In genomic region chr9:93108301-93109041, GRCh38 we compare ENCODE assay signal across 9 cellular contexts. TPM values are rescaled to one million over a fixed set of nuclear protein-coding genes. Genes with fewer than 3 reads are reported as not detected.
DNase-seq lines count a peak whose midpoint lies in the region; ATAC-seq and TF ChIP-seq lines count a peak whose summit lies in the region.
"Had no signal": no experiment of that assay in that cellular context is flagged by ENCODE, and none has a peak within 500 bp of the region (broad histone marks: within the 10 kb centered on the region; RNA-seq: fewer than 3 reads in every experiment).

No MANE protein-coding gene starts in this region.

- TF ChIP-seq CTCF in GM20000 (IDR thresholded peaks at IDR 0.05; ENCODE audit: extremely low read depth, missing control alignments) (peak; percentile 7), WTC11 (IDR thresholded peaks at IDR 0.05) (no peak), coronary artery (IDR thresholded peaks at IDR 0.05) (no peak), breast epithelium (IDR thresholded peaks at IDR 0.05) (no peak)

- CTCF ChIA-PET in WTC11 (lab: Charles Lee): interaction anchor here (0.5 to 3.3 kb wide), 39 partner anchors 10 to 356 kb away, joined by 3 to 18 read pairs (median 4); partner anchors contain the start of genes CARD19 and NINJ1

- intact Hi-C loops in breast epithelium (cut with DNase I; ENCODE audit: low total_unique reads): no loop called here

- no peaks in the 10 kb centered on the region for H3K9me3 ChIP-seq in breast epithelium

- peaks cover 2% of the 10 kb centered on the region; the same call in 1 of the 2 replicates for H3K9me3 Mint-ChIP-seq in WTC11

- no peak overlapping the region for H3K27ac Mint-ChIP-seq in WTC11

- no peak overlapping the region for H3K4me3 Mint-ChIP-seq in WTC11

- DNase-seq in GM20000 (ENCODE audit: low spot score) (no peak), WTC11 (ENCODE audit: low spot score) (no peak), coronary artery (ENCODE audit: low spot score) (peak; percentile 58), breast epithelium (ENCODE audit: low spot score in 2 of 2) (no peak), NCI-H2196 (lab: John Stamatoyannopoulos, UW; ENCODE audit: unreplicated experiment) (no peak), NCI-H2171 treated with DMSO at 0.1 percent for 48 hours (lab: John Stamatoyannopoulos, UW) (no peak)
- DNase-seq in stimulated activated CD4-positive, alpha-beta T cell treated with anti-CD3 and anti-CD28 coated beads, Interleukin-15, amount 100 ng/mL, for 24 hours: peak; percentile 72

- no peaks in the 10 kb centered on the region for H3K27me3 Mint-ChIP-seq in WTC11 (ENCODE audit: low read depth)

- 0 out of 2 replicates have a peak, but pooled peaks have one; percentile 10 for ATAC-seq in WTC11
- no peak for ATAC-seq in HG02623 (IDR thresholded peaks at IDR 0.05; ENCODE audit: unreplicated experiment)

- 0 out of 2 replicates have a peak, but pooled peaks cover 1% of the 10 kb centered on the region for H3K36me3 Mint-ChIP-seq in WTC11

- H3K4me1 Mint-ChIP-seq in WTC11: peaks cover 7% of the 10 kb centered on the region; the same call in 1 of the 2 replicates

- no peak for TF ChIP-seq POLR2A in breast epithelium (IDR thresholded peaks at IDR 0.05)

- H3K4me1 ChIP-seq in breast epithelium: no peaks in the 10 kb centered on the region

- no peaks in the 10 kb centered on the region for H3K27me3 ChIP-seq in breast epithelium

- H3K4me3 ChIP-seq in coronary artery (no peak overlapping the region), breast epithelium (no peak overlapping the region)

- H3K36me3 ChIP-seq in breast epithelium: no peaks in the 10 kb centered on the region

- POLR2A ChIA-PET in WTC11 (lab: Charles Lee): interaction anchor here (1.2 kb wide), 1 partner anchor 26 kb away, joined by 4 read pairs; the partner anchor contains the start of gene NINJ1

- H3K27ac ChIP-seq in coronary artery (no peak overlapping the region), breast epithelium (no peak overlapping the region)

TF ChIP-seq in WTC11, 78 proteins besides CTCF, POLR2A, EP300 and RAD21:
- TF ChIP-seq GRHL2 (CRISPR knock-in tag; IDR thresholded peaks at IDR 0.05; ENCODE audit: insufficient replicate concordance, severe bottlenecking) (no peak), CDX4 (CRISPR knock-in tag; IDR thresholded peaks at IDR 0.05; ENCODE audit: borderline replicate concordance) (no peak), RORB (CRISPR knock-in tag; IDR thresholded peaks at IDR 0.05) (no peak), PRRX2 (CRISPR knock-in tag; IDR thresholded peaks at IDR 0.05) (no peak), SMAD4 (CRISPR knock-in tag; IDR thresholded peaks at IDR 0.05) (no peak), FOXJ3 (CRISPR knock-in tag; IDR thresholded peaks at IDR 0.05; ENCODE audit: borderline replicate concordance) (no peak), ZNF317 (CRISPR knock-in tag; IDR thresholded peaks at IDR 0.05; ENCODE audit: borderline replicate concordance, low read depth) (no peak), TP53 (CRISPR knock-in tag; IDR thresholded peaks at IDR 0.05) (no peak)
- TF ChIP-seq, protein P1, sequence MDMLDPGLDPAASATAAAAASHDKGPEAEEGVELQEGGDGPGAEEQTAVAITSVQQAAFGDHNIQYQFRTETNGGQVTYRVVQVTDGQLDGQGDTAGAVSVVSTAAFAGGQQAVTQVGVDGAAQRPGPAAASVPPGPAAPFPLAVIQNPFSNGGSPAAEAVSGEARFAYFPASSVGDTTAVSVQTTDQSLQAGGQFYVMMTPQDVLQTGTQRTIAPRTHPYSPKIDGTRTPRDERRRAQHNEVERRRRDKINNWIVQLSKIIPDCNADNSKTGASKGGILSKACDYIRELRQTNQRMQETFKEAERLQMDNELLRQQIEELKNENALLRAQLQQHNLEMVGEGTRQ (CRISPR knock-in tag; IDR thresholded peaks at IDR 0.05): no peak
- TF ChIP-seq, protein P2, sequence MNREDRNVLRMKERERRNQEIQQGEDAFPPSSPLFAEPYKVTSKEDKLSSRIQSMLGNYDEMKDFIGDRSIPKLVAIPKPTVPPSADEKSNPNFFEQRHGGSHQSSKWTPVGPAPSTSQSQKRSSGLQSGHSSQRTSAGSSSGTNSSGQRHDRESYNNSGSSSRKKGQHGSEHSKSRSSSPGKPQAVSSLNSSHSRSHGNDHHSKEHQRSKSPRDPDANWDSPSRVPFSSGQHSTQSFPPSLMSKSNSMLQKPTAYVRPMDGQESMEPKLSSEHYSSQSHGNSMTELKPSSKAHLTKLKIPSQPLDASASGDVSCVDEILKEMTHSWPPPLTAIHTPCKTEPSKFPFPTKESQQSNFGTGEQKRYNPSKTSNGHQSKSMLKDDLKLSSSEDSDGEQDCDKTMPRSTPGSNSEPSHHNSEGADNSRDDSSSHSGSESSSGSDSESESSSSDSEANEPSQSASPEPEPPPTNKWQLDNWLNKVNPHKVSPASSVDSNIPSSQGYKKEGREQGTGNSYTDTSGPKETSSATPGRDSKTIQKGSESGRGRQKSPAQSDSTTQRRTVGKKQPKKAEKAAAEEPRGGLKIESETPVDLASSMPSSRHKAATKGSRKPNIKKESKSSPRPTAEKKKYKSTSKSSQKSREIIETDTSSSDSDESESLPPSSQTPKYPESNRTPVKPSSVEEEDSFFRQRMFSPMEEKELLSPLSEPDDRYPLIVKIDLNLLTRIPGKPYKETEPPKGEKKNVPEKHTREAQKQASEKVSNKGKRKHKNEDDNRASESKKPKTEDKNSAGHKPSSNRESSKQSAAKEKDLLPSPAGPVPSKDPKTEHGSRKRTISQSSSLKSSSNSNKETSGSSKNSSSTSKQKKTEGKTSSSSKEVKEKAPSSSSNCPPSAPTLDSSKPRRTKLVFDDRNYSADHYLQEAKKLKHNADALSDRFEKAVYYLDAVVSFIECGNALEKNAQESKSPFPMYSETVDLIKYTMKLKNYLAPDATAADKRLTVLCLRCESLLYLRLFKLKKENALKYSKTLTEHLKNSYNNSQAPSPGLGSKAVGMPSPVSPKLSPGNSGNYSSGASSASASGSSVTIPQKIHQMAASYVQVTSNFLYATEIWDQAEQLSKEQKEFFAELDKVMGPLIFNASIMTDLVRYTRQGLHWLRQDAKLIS (CRISPR knock-in tag; IDR thresholded peaks at IDR 0.05; ENCODE audit: borderline replicate concordance): no peak
- TF ChIP-seq, protein P3, sequence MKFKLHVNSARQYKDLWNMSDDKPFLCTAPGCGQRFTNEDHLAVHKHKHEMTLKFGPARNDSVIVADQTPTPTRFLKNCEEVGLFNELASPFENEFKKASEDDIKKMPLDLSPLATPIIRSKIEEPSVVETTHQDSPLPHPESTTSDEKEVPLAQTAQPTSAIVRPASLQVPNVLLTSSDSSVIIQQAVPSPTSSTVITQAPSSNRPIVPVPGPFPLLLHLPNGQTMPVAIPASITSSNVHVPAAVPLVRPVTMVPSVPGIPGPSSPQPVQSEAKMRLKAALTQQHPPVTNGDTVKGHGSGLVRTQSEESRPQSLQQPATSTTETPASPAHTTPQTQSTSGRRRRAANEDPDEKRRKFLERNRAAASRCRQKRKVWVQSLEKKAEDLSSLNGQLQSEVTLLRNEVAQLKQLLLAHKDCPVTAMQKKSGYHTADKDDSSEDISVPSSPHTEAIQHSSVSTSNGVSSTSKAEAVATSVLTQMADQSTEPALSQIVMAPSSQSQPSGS (CRISPR knock-in tag; IDR thresholded peaks at IDR 0.05; ENCODE audit: borderline replicate concordance, low read depth): no peak

RNA-seq across cellular contexts. Expression of gene CARD19, which starts 12.5 kb away (rescaled TPM):
- total RNA-seq in WTC11 (2021) (30.0 to 34.5 TPM (median 32.8 TPM) in 3 replicates), breast epithelium (10 to 100 TPM; 59.0 to 79.3 (median 62.1) TPM)

RNA-seq across cellular contexts. Expression of gene NINJ1, which starts 25.6 kb away (rescaled TPM):
- 35.6 to 41.3 TPM (median 37.7 TPM) in 3 replicates for total RNA-seq in WTC11 (2021)
- 100 to 1,000 TPM in 2 of 3 donors, 10 to 100 TPM in 1; 89.8 to 109 (median 109) TPM for total RNA-seq in breast epithelium

RNA-seq across cellular contexts. Expression of gene SUSD3, which starts 50.0 kb away (rescaled TPM):
- total RNA-seq in WTC11 (2021) (11.5 to 13.2 TPM (median 11.9 TPM) in 3 replicates), breast epithelium (10 to 100 TPM in 2 of 3 donors, 1 to 10 TPM in 1; 1.3 to 52.4 (median 45.9) TPM)
- total RNA-seq: endothelial cell of umbilical vein had no signal

Comparison
In these comparisons a context has a peak if more than half of its experiments do, and no peak if none do; other contexts are left out.
1. DNase-seq: peak in coronary artery (single experiment) and stimulated activated CD4-positive, alpha-beta T cell treated with anti-CD3 and anti-CD28 coated beads, Interleukin-15, amount 100 ng/mL, for 24 hours (single experiment); none in GM20000 (single experiment), WTC11 (single experiment), breast epithelium (0 of 2), NCI-H2196 (single experiment) and NCI-H2171 treated with DMSO at 0.1 percent for 48 hours (single experiment).